ENCODE assay signal across 1 cellular context in genomic region chr9:97502222-97502983, GRCh38.
A peak's percentile ranks its signal among the peaks of the same experiment; 100 is the strongest.
TF ChIP-seq lines count a peak whose summit lies in the region.

No MANE protein-coding gene starts in this region.

TF ChIP-seq in K562, 482 proteins besides CTCF, POLR2A, EP300 and RAD21 (continued from another document):
- 0 out of 2 replicates have a peak, but pooled peaks have one; percentile 16 for TF ChIP-seq AFF4 (CRISPR knock-in tag; IDR thresholded peaks at IDR 0.05)
- TF ChIP-seq GABPA (tag; conservative IDR thresholded peaks at IDR 0.05; ENCODE audit: low read depth) = no peak
- no peak for TF ChIP-seq FOXP1 (CRISPR knock-in tag; IDR thresholded peaks at IDR 0.05)
- no peak for TF ChIP-seq ZEB2 (IDR thresholded peaks at IDR 0.05)
- no peak for TF ChIP-seq RNF219 (CRISPR knock-in tag; IDR thresholded peaks at IDR 0.05)
- TF ChIP-seq ZC3H4 (CRISPR knock-in tag; IDR thresholded peaks at IDR 0.05; ENCODE audit: borderline replicate concordance) = peak; percentile 72; the same call in 1 of the 2 replicates
- no peak for TF ChIP-seq TAF9B (IDR thresholded peaks at IDR 0.05; ENCODE audit: partially characterized antibody)
- TF ChIP-seq NCOR1 (IDR thresholded peaks at IDR 0.05) = no peak
- TF ChIP-seq RBFOX2 (IDR thresholded peaks at IDR 0.05; ENCODE audit: low read depth, low read length) = peak; percentile 64
- no peak for TF ChIP-seq CCAR2 (IDR thresholded peaks at IDR 0.05; ENCODE audit: low read depth, low read length)
- TF ChIP-seq POLR2AphosphoS2 (IDR thresholded peaks at IDR 0.05; ENCODE audit: low read length) = no peak
- TF ChIP-seq BRD4 (IDR thresholded peaks at IDR 0.05) = no peak
- TF ChIP-seq FOXK1 (CRISPR knock-in tag; IDR thresholded peaks at IDR 0.05; ENCODE audit: borderline replicate concordance) = no peak
- TF ChIP-seq ZNF583 (CRISPR knock-in tag; IDR thresholded peaks at IDR 0.05) = no peak
- no peak for TF ChIP-seq SRF (CRISPR knock-in tag; IDR thresholded peaks at IDR 0.05)
- no peak for TF ChIP-seq ZNF311 (CRISPR knock-in tag; IDR thresholded peaks at IDR 0.05)
- peak in 1 of 2 experiments; percentile 43 for TF ChIP-seq E2F6 (IDR thresholded peaks at IDR 0.05; ENCODE audit: borderline replicate concordance in 1 of 2, extremely low read depth in 1 of 2, insufficient read depth in 1 of 2, insufficient read length in 1 of 2, low read depth in 1 of 2, low read length in 1 of 2, poor library complexity in 1 of 2, severe bottlenecking in 1 of 2)
- TF ChIP-seq HCFC1 (IDR thresholded peaks at IDR 0.05; ENCODE audit: low read depth, low read length) = no peak
